34 cellular contexts compared by ENCODE assay signal in the genomic region with DNA sequence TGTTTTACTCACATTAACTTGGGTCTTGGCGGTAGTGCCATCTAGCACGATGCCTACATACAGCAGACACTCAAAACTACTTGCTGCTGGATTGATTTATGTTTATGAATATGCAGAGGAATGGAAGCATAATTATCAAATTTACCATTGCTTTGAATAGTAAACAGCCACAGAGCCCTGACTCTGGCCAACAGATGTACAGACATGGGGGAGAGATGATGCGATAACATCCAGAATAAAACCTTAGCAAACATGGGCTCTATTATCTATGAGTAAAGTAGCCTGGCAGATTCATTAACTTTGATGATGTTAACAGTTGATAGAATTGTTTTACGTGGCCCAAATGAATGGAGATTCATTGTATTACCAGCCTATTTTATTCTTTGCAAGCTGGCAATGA.
"Had no signal": no experiment of that assay in that cellular context is flagged by ENCODE, and none has a peak within 500 bp of the region (broad histone marks: within the 10 kb centered on the region; RNA-seq: fewer than 3 reads in every experiment).

No MANE protein-coding gene starts in this region.

- H3K27ac ChIP-seq: KMS-11 had no signal

- H3K9me3 ChIP-seq: MG63 had no signal

- H3K4me2 ChIP-seq: KMS-11 had no signal

- H3K27me3 ChIP-seq: MG63 had no signal

- DNase-seq: Karpas-422, Kasumi-1, MG63, MM.1S, MV-4-11, NCI-H1048, NCI-H1092, NCI-H1092 treated with DMSO at 0.1 percent for 48 hours, NCI-H1105, NCI-H1105 treated with DMSO at 0.1 percent for 48 hours, NCI-H1417, NCI-H1417 treated with DMSO at 0.1 percent for 48 hours, NCI-H1436, NCI-H1436 treated with DMSO at 0.1 percent for 48 hours, NCI-H146, NCI-H1694, NCI-H1694 treated with DMSO at 0.1 percent for 48 hours, NCI-H187, NCI-H187 treated with DMSO at 0.1 percent for 48 hours, NCI-H1930, NCI-H2029, NCI-H2029 treated with DMSO at 0.1 percent for 48 hours, NCI-H2081, NCI-H2081 treated with DMSO at 0.1 percent for 48 hours, NCI-H2107, NCI-H2171, NCI-H2171 treated with DMSO at 0.1 percent for 48 hours, NCI-H2227 treated with DMSO at 0.1 percent for 48 hours, NCI-H226, NCI-H345, NCI-H446, NCI-H446 treated with DMSO at 0.1 percent for 48 hours, NCI-H510A had no signal

- H3K9ac ChIP-seq: KMS-11 had no signal

- H3K4me3 ChIP-seq: MG63 had no signal
